Comparison of ENCODE assay signal across 1 cellular context in genomic region chr1:154611150-154611865, GRCh38.
TF ChIP-seq lines count a peak whose summit lies in the region.

No MANE protein-coding gene starts in this region.

TF ChIP-seq in HEK293, 187 proteins besides CTCF, POLR2A, EP300 and RAD21 (continued from another document and continues in another):
- TF ChIP-seq ZNF785 (tag by site-specific recombination; IDR thresholded peaks at IDR 0.05): no peak
- TF ChIP-seq, protein P1, sequence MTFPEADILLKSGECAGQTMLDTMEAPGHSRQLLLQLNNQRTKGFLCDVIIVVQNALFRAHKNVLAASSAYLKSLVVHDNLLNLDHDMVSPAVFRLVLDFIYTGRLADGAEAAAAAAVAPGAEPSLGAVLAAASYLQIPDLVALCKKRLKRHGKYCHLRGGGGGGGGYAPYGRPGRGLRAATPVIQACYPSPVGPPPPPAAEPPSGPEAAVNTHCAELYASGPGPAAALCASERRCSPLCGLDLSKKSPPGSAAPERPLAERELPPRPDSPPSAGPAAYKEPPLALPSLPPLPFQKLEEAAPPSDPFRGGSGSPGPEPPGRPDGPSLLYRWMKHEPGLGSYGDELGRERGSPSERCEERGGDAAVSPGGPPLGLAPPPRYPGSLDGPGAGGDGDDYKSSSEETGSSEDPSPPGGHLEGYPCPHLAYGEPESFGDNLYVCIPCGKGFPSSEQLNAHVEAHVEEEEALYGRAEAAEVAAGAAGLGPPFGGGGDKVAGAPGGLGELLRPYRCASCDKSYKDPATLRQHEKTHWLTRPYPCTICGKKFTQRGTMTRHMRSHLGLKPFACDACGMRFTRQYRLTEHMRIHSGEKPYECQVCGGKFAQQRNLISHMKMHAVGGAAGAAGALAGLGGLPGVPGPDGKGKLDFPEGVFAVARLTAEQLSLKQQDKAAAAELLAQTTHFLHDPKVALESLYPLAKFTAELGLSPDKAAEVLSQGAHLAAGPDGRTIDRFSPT (tag by site-specific recombination; IDR thresholded peaks at IDR 0.05): no peak
- TF ChIP-seq, protein P2, sequence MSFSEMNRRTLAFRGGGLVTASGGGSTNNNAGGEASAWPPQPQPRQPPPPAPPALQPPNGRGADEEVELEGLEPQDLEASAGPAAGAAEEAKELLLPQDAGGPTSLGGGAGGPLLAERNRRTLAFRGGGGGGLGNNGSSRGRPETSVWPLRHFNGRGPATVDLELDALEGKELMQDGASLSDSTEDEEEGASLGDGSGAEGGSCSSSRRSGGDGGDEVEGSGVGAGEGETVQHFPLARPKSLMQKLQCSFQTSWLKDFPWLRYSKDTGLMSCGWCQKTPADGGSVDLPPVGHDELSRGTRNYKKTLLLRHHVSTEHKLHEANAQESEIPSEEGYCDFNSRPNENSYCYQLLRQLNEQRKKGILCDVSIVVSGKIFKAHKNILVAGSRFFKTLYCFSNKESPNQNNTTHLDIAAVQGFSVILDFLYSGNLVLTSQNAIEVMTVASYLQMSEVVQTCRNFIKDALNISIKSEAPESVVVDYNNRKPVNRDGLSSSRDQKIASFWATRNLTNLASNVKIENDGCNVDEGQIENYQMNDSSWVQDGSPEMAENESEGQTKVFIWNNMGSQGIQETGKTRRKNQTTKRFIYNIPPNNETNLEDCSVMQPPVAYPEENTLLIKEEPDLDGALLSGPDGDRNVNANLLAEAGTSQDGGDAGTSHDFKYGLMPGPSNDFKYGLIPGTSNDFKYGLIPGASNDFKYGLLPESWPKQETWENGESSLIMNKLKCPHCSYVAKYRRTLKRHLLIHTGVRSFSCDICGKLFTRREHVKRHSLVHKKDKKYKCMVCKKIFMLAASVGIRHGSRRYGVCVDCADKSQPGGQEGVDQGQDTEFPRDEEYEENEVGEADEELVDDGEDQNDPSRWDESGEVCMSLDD (tag by site-specific recombination; IDR thresholded peaks at IDR 0.05): no peak
- TF ChIP-seq WT1 (tag by site-specific recombination; IDR thresholded peaks at IDR 0.05): peak; percentile 87
- TF ChIP-seq ZNF214 (tag by site-specific recombination; IDR thresholded peaks at IDR 0.05; ENCODE audit: borderline replicate concordance): no peak
- no peak for TF ChIP-seq ZNF114 (tag by site-specific recombination; IDR thresholded peaks at IDR 0.05)
- no peak for TF ChIP-seq HOXC10 (CRISPR knock-in tag; IDR thresholded peaks at IDR 0.05)
- TF ChIP-seq RBAK (tag by site-specific recombination; IDR thresholded peaks at IDR 0.05): no peak
- no peak for TF ChIP-seq PRDM6 (tag by site-specific recombination; IDR thresholded peaks at IDR 0.05)
- no peak for TF ChIP-seq ZNF830 (tag by site-specific recombination; IDR thresholded peaks at IDR 0.05; ENCODE audit: low read depth)
- TF ChIP-seq ZNF223 (tag by site-specific recombination; IDR thresholded peaks at IDR 0.05): no peak
- TF ChIP-seq, protein P3, sequence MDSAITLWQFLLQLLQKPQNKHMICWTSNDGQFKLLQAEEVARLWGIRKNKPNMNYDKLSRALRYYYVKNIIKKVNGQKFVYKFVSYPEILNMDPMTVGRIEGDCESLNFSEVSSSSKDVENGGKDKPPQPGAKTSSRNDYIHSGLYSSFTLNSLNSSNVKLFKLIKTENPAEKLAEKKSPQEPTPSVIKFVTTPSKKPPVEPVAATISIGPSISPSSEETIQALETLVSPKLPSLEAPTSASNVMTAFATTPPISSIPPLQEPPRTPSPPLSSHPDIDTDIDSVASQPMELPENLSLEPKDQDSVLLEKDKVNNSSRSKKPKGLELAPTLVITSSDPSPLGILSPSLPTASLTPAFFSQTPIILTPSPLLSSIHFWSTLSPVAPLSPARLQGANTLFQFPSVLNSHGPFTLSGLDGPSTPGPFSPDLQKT (IDR thresholded peaks at IDR 0.05; ENCODE audit: borderline replicate concordance, low read depth, low read length): no peak
- no peak for TF ChIP-seq ZNF621 (tag by site-specific recombination; IDR thresholded peaks at IDR 0.05)
- TF ChIP-seq, protein P4, sequence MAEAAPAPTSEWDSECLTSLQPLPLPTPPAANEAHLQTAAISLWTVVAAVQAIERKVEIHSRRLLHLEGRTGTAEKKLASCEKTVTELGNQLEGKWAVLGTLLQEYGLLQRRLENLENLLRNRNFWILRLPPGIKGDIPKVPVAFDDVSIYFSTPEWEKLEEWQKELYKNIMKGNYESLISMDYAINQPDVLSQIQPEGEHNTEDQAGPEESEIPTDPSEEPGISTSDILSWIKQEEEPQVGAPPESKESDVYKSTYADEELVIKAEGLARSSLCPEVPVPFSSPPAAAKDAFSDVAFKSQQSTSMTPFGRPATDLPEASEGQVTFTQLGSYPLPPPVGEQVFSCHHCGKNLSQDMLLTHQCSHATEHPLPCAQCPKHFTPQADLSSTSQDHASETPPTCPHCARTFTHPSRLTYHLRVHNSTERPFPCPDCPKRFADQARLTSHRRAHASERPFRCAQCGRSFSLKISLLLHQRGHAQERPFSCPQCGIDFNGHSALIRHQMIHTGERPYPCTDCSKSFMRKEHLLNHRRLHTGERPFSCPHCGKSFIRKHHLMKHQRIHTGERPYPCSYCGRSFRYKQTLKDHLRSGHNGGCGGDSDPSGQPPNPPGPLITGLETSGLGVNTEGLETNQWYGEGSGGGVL (tag by site-specific recombination; IDR thresholded peaks at IDR 0.05): no peak
- no peak for TF ChIP-seq ZNF449 (tag by site-specific recombination; IDR thresholded peaks at IDR 0.05)
- TF ChIP-seq IKZF3 (tag by site-specific recombination; IDR thresholded peaks at IDR 0.05): no peak; the same call in 1 of the 2 replicates
- no peak for TF ChIP-seq MEIS1 (CRISPR knock-in tag; IDR thresholded peaks at IDR 0.05; ENCODE audit: borderline replicate concordance)
- TF ChIP-seq ZBTB17 (tag by site-specific recombination; IDR thresholded peaks at IDR 0.05): no peak
- TF ChIP-seq ZNF660 (tag by site-specific recombination; IDR thresholded peaks at IDR 0.05): no peak
- TF ChIP-seq FEZF1 (tag by site-specific recombination; IDR thresholded peaks at IDR 0.05): 0 out of 2 replicates have a peak, but pooled peaks have one; percentile 17
- no peak for TF ChIP-seq ZNF529 (tag by site-specific recombination; IDR thresholded peaks at IDR 0.05; ENCODE audit: insufficient replicate concordance)
- no peak for TF ChIP-seq ZFP37 (tag by site-specific recombination; IDR thresholded peaks at IDR 0.05)
- TF ChIP-seq MYNN (tag by site-specific recombination; IDR thresholded peaks at IDR 0.05; ENCODE audit: borderline replicate concordance): no peak
- no peak for TF ChIP-seq TCF7L2 (IDR thresholded peaks at IDR 0.05; ENCODE audit: borderline replicate concordance, low read depth, low read length)
- TF ChIP-seq, protein P5, sequence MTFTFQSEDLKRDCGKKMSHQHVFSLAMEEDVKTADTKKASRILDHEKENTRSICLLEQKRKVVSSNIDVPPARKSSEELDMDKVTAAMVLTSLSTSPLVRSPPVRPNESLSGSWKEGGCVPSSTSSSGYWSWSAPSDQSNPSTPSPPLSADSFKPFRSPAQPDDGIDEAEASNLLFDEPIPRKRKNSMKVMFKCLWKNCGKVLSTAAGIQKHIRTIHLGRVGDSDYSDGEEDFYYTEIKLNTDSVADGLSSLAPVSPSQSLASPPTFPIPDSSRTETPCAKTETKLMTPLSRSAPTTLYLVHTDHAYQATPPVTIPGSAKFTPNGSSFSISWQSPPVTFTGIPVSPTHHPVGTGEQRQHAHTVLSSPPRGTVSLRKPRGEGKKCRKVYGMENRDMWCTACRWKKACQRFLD (tag by site-specific recombination; IDR thresholded peaks at IDR 0.05): no peak
- TF ChIP-seq, protein P6, sequence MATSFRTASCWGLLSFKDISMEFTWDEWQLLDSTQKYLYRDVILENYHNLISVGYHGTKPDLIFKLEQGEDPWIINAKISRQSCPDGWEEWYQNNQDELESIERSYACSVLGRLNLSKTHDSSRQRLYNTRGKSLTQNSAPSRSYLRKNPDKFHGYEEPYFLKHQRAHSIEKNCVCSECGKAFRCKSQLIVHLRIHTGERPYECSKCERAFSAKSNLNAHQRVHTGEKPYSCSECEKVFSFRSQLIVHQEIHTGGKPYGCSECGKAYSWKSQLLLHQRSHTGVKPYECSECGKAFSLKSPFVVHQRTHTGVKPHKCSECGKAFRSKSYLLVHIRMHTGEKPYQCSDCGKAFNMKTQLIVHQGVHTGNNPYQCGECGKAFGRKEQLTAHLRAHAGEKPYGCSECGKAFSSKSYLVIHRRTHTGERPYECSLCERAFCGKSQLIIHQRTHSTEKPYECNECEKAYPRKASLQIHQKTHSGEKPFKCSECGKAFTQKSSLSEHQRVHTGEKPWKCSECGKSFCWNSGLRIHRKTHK (tag by site-specific recombination; IDR thresholded peaks at IDR 0.05): no peak
- no peak for TF ChIP-seq ZNF280D (tag by site-specific recombination; IDR thresholded peaks at IDR 0.05)
- TF ChIP-seq ZNF292 (tag by site-specific recombination; IDR thresholded peaks at IDR 0.05; ENCODE audit: borderline replicate concordance, low read depth): no peak
- TF ChIP-seq ZBTB20 (tag by site-specific recombination; IDR thresholded peaks at IDR 0.05): no peak
- TF ChIP-seq, protein P7, sequence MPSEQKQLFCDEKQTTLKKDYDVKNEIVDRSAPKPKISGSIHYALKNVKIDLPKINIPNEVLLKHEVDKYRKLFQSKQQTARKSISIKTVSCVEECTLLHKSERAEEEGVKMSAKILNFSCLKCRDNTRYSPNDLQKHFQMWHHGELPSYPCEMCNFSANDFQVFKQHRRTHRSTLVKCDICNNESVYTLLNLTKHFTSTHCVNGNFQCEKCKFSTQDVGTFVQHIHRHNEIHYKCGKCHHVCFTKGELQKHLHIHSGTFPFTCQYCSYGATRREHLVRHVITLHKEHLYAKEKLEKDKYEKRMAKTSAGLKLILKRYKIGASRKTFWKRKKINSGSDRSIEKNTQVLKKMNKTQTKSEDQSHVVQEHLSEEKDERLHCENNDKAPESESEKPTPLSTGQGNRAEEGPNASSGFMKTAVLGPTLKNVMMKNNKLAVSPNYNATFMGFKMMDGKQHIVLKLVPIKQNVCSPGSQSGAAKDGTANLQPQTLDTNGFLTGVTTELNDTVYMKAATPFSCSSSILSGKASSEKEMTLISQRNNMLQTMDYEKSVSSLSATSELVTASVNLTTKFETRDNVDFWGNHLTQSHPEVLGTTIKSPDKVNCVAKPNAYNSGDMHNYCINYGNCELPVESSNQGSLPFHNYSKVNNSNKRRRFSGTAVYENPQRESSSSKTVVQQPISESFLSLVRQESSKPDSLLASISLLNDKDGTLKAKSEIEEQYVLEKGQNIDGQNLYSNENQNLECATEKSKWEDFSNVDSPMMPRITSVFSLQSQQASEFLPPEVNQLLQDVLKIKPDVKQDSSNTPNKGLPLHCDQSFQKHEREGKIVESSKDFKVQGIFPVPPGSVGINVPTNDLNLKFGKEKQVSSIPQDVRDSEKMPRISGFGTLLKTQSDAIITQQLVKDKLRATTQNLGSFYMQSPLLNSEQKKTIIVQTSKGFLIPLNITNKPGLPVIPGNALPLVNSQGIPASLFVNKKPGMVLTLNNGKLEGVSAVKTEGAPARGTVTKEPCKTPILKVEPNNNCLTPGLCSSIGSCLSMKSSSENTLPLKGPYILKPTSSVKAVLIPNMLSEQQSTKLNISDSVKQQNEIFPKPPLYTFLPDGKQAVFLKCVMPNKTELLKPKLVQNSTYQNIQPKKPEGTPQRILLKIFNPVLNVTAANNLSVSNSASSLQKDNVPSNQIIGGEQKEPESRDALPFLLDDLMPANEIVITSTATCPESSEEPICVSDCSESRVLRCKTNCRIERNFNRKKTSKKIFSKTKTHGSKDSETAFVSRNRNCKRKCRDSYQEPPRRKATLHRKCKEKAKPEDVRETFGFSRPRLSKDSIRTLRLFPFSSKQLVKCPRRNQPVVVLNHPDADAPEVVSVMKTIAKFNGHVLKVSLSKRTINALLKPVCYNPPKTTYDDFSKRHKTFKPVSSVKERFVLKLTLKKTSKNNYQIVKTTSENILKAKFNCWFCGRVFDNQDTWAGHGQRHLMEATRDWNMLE (tag by site-specific recombination; conservative IDR thresholded peaks at IDR 0.05; ENCODE audit: low read depth): no peak
- no peak for TF ChIP-seq YY1 (tag by site-specific recombination; IDR thresholded peaks at IDR 0.05)
- no peak for TF ChIP-seq ZNF211 (tag by site-specific recombination; IDR thresholded peaks at IDR 0.05; ENCODE audit: low read depth)
- TF ChIP-seq ZNF341 (tag by site-specific recombination; IDR thresholded peaks at IDR 0.05; ENCODE audit: low read depth): peak; percentile 81
- TF ChIP-seq ZNF600 (tag by site-specific recombination; IDR thresholded peaks at IDR 0.05): peak; percentile 72
- no peak for TF ChIP-seq ZNF146 (tag by site-specific recombination; IDR thresholded peaks at IDR 0.05)
- TF ChIP-seq ZNF544 (tag by site-specific recombination; IDR thresholded peaks at IDR 0.05): no peak
